17 cellular contexts compared by ENCODE assay signal in the genomic region with DNA sequence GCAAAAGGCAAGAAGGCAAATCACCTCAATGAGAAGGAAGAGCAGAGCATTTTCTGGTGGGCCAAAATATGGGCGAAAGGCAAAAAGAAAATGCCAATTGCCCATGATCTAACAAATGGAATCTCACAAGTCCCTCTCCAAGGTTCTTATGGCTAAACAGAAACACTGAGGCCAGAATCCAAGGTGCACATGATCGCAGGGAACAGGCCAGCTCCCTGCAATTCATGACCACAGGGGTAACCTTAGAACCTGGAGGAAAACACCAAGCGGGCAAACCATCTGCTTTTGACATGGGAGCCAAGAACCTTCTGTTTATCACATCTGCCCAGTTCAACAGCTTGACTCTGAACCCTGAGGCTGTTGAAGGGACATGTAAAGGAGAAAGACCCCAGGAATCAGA.
DNase-seq lines count a peak whose midpoint lies in the region; ATAC-seq and TF ChIP-seq lines count a peak whose summit lies in the region.
"Had no signal": no experiment of that assay in that cellular context is flagged by ENCODE, and none has a peak within 500 bp of the region (broad histone marks: within the 10 kb centered on the region; RNA-seq: fewer than 3 reads in every experiment).

No MANE protein-coding gene starts in this region.

- H3K14ac ChIP-seq in trophoblast cell (ENCODE audit: low read length), result peak overlapping the region; percentile 39

- no peaks in the 10 kb centered on the region for H4K20me1 ChIP-seq in SK-N-SH (ENCODE audit: insufficient read depth)
- H4K20me1 ChIP-seq: BLaER1 treated with 17β-estradiol and CSF1 and Interleukin-3, amounts not matched to agents 10 nM and 100 nM had no signal

- intact Hi-C loops in dorsolateral prefrontal cortex (cut with DNase I) (no loop called here), transverse colon (cut with DNase I; ENCODE audit: low total_unique reads) (no loop called here)

- TF ChIP-seq EP300 in SK-N-SH (IDR thresholded peaks at IDR 0.05; ENCODE audit: borderline replicate concordance in 1 of 2, low read depth in 1 of 2, low read length in 1 of 2) (no peak), transverse colon (IDR thresholded peaks at IDR 0.05; ENCODE audit: low read depth) (no peak), upper lobe of left lung (IDR thresholded peaks at IDR 0.05) (no peak)

- H2BK5ac ChIP-seq in trophoblast cell (ENCODE audit: low read depth, low read length, poor library complexity), result no peak overlapping the region

- H3K4me2 ChIP-seq in SK-N-SH (no peak overlapping the region), trophoblast cell (ENCODE audit: low read length) (no peak overlapping the region)
- H3K4me2 ChIP-seq: BLaER1 treated with 17β-estradiol and CSF1 and Interleukin-3, amounts not matched to agents 10 nM and 100 nM had no signal

- H3F3A ChIP-seq in SK-N-SH (replicated peaks; ENCODE audit: insufficient read depth), result peaks cover 6% of the 10 kb centered on the region

- 98% methylated on average over 3 of the region's 3 CpGs for WGBS in SK-N-SH (ENCODE audit: low lambda C conversion rate)
- no CpG with 5 or more reads among the region's 3 CpGs for WGBS in trophoblast cell (ENCODE audit: extremely low coverage, insufficient coverage, insufficient read length)
- whole genome bisulfite sequencing in transverse colon (ENCODE audit: low coverage in 1 of 2), 2 donors, result 84 to 99% methylated on average over 3 of the region's 3 CpGs
- WGBS in upper lobe of left lung, 2 donors, result 98 to 99% methylated on average over 3 of the region's 3 CpGs

- TF ChIP-seq RAD21 in SK-N-SH (IDR thresholded peaks at IDR 0.05; ENCODE audit: low read length), result no peak

- H3K27ac ChIP-seq in SK-N-SH (ENCODE audit: low read depth in 2 of 2, low read length in 1 of 2) (no peak overlapping the region), trophoblast cell (ENCODE audit: low read depth, low read length) (no peak overlapping the region), dorsolateral prefrontal cortex (no peak overlapping the region), transverse colon (peak overlapping the region in 1 of 4 donors; percentile 3), upper lobe of left lung (no peak overlapping the region)
- H3K27ac ChIP-seq: BLaER1 treated with 17β-estradiol and CSF1 and Interleukin-3, amounts not matched to agents 10 nM and 100 nM; GM23248; HL-60 had no signal

- peak overlapping the region; percentile 21 for H2BK12ac ChIP-seq in trophoblast cell (ENCODE audit: low read length)

- peaks cover 13% of the 10 kb centered on the region for H3K79me1 ChIP-seq in trophoblast cell (ENCODE audit: low read length)

- no peak for ATAC-seq in SK-N-SH treated with all-trans-retinoic acid at 6 μM for 48 hours
- ATAC-seq in upper lobe of left lung (ENCODE audit: low FRiP score in 2 of 2), result no peak
- ATAC-seq in GM19035 (IDR thresholded peaks at IDR 0.05; ENCODE audit: unreplicated experiment), result no peak
- ATAC-seq: HCT116 had no signal

- CTCF ChIA-PET in SK-N-SH (lab: Yijun Ruan, JAX), result interaction anchor here (1.0 kb wide), 1 partner anchor 9 kb away, joined by 3 read pairs; no protein-coding TSS in a partner anchor

- H3K9me2 ChIP-seq in SK-N-SH, result no peaks in the 10 kb centered on the region

- H3K4me1 ChIP-seq in SK-N-SH (ENCODE audit: control insufficient read depth in 1 of 2, insufficient read depth in 2 of 2, low read depth in 1 of 2, low read length in 1 of 2) (no peaks in the 10 kb centered on the region; a peak in 1 of 4 replicates), trophoblast cell (ENCODE audit: control insufficient read depth in 1 of 2, insufficient read depth in 2 of 2, low read length in 2 of 2) (peaks cover 13 to 17% of the 10 kb centered on the region in 2 experiments), transverse colon (peaks cover 0 to 16% (median 0%) of the 10 kb centered on the region in 4 donors), upper lobe of left lung (no peaks in the 10 kb centered on the region)
- H3K4me1 ChIP-seq: BLaER1 treated with 17β-estradiol and CSF1 and Interleukin-3, amounts not matched to agents 10 nM and 100 nM had no signal

- DNase-seq in SK-N-SH (no peak), NCI-H524 (lab: John Stamatoyannopoulos, UW) (peak; percentile 76 to 91), trophoblast cell (no peak), dorsolateral prefrontal cortex (no peak), transverse colon (no peak), upper lobe of left lung (no peak)
- DNase-seq: ACHN; Calu3; CD4-positive, CD25-positive, alpha-beta regulatory T cell; DMS153; GF-D8; GM23248 had no signal

- no peaks in the 10 kb centered on the region for H3K9me3 ChIP-seq in SK-N-SH
- H3K9me3 ChIP-seq in trophoblast cell (ENCODE audit: insufficient read depth, low read depth, low read length), result no peaks in the 10 kb centered on the region
- no peaks in the 10 kb centered on the region for H3K9me3 ChIP-seq in transverse colon
- H3K9me3 ChIP-seq in upper lobe of left lung, result no peaks in the 10 kb centered on the region
- H3K9me3 ChIP-seq: BLaER1 treated with 17β-estradiol and CSF1 and Interleukin-3, amounts not matched to agents 10 nM and 100 nM had no signal

- H3K79me2 ChIP-seq in SK-N-SH (ENCODE audit: insufficient read depth) (no peaks in the 10 kb centered on the region), trophoblast cell (ENCODE audit: control insufficient read depth, insufficient read depth, low read length, poor library complexity) (peaks cover 3% of the 10 kb centered on the region)

- H4K12ac ChIP-seq in trophoblast cell (ENCODE audit: low read depth, low read length), result no peak overlapping the region

- H3K27me3 ChIP-seq in SK-N-SH (ENCODE audit: insufficient read depth) (no peaks in the 10 kb centered on the region), trophoblast cell (ENCODE audit: insufficient read depth, low read length) (no peaks in the 10 kb centered on the region), dorsolateral prefrontal cortex (no peaks in the 10 kb centered on the region), transverse colon (no peaks in the 10 kb centered on the region), upper lobe of left lung (no peaks in the 10 kb centered on the region)
- H3K27me3 ChIP-seq: BLaER1 treated with 17β-estradiol and CSF1 and Interleukin-3, amounts not matched to agents 10 nM and 100 nM had no signal

- in situ Hi-C loops in transverse colon (cut with MboI; ENCODE audit: low pct_ligation_motif_present in 1 of 4, low pct_unique_long_range_greater_than_20kb in 1 of 4, low sequenced_read_pairs in 3 of 4), result no loop called here

- H3K36me3 ChIP-seq in SK-N-SH (replicated peaks in 1 of 2; ENCODE audit: control insufficient read depth in 1 of 2, insufficient read depth in 2 of 2, low read length in 1 of 2) (peaks cover 34 to 62% of the 10 kb centered on the region in 2 experiments), trophoblast cell (ENCODE audit: control insufficient read depth in 1 of 2, insufficient read depth in 2 of 2, low read length in 2 of 2) (peaks cover 13 to 16% of the 10 kb centered on the region in 2 experiments), transverse colon (peaks cover 0 to 14% (median 6%) of the 10 kb centered on the region in 4 donors), upper lobe of left lung (peaks cover 0 to 18% (median 8%) of the 10 kb centered on the region in 4 donors)

- H3K23ac ChIP-seq in trophoblast cell (ENCODE audit: low read length), result no peak overlapping the region

- H4K8ac ChIP-seq in trophoblast cell (ENCODE audit: low read depth, low read length), result no peak overlapping the region

- H2BK120ac ChIP-seq in trophoblast cell (ENCODE audit: insufficient read depth, low read length, poor library complexity), result peak overlapping the region; percentile 44

- no peak overlapping the region for H3K4me3 ChIP-seq in SK-N-SH (ENCODE audit: low read depth in 2 of 2, low read length in 1 of 2)
- no peak overlapping the region for H3K4me3 ChIP-seq in trophoblast cell (ENCODE audit: low read depth, low read length)
- H3K4me3 ChIP-seq in dorsolateral prefrontal cortex, result no peak overlapping the region
- no peak overlapping the region for H3K4me3 ChIP-seq in transverse colon
- H3K4me3 ChIP-seq in upper lobe of left lung, result no peak overlapping the region
- H3K4me3 ChIP-seq: BLaER1 treated with 17β-estradiol and CSF1 and Interleukin-3, amounts not matched to agents 10 nM and 100 nM; GM23248 had no signal

- peak overlapping the region; percentile 25 for H4K91ac ChIP-seq in trophoblast cell (ENCODE audit: low read depth, low read length)

- POLR2A ChIA-PET in SK-N-SH (lab: Yijun Ruan, JAX), result no interaction called here

- no peak overlapping the region for H2AK5ac ChIP-seq in trophoblast cell (ENCODE audit: low read length)

- H3K9ac ChIP-seq in SK-N-SH (no peak overlapping the region), trophoblast cell (ENCODE audit: low read length) (no peak overlapping the region)
- H3K9ac ChIP-seq: BLaER1 treated with 17β-estradiol and CSF1 and Interleukin-3, amounts not matched to agents 10 nM and 100 nM; GM23248 had no signal

- peak overlapping the region; percentile 5 for H3K18ac ChIP-seq in trophoblast cell (ENCODE audit: low read length)

- no peak overlapping the region for H2AFZ ChIP-seq in SK-N-SH (ENCODE audit: low read depth)
- H2AFZ ChIP-seq in trophoblast cell (ENCODE audit: insufficient read depth, low read length, poor library complexity), result no peak overlapping the region
- H2AFZ ChIP-seq: GM23248 had no signal

- TF ChIP-seq POLR2A in transverse colon (IDR thresholded peaks at IDR 0.05) (no peak), upper lobe of left lung (IDR thresholded peaks at IDR 0.05) (no peak)

- no peak for TF ChIP-seq CTCF in SK-N-SH (IDR thresholded peaks at IDR 0.05)
- TF ChIP-seq CTCF in dorsolateral prefrontal cortex (IDR thresholded peaks at IDR 0.05 in 54 of 56, conservative IDR thresholded peaks at IDR 0.05 in 2 of 56; ENCODE audit: low read depth in 1 of 56, partially characterized antibody in 56 of 56), result no peak
- no peak for TF ChIP-seq CTCF in transverse colon (IDR thresholded peaks at IDR 0.05)
- no peak for TF ChIP-seq CTCF in upper lobe of left lung (IDR thresholded peaks at IDR 0.05)

- no peak overlapping the region for H3K4ac ChIP-seq in trophoblast cell (ENCODE audit: low read depth, low read length)

TF ChIP-seq in SK-N-SH treated with all-trans-retinoic acid at 6 μM for 48 hours, 23 proteins besides CTCF, POLR2A, EP300 and RAD21:
- TF ChIP-seq ZNF565 (CRISPR knock-in tag; conservative IDR thresholded peaks at IDR 0.05; ENCODE audit: low read depth), result no peak
- TF ChIP-seq ARNTL (CRISPR knock-in tag; IDR thresholded peaks at IDR 0.05; ENCODE audit: borderline replicate concordance, low read depth), result no peak
- TF ChIP-seq BACH2 (CRISPR knock-in tag; IDR thresholded peaks at IDR 0.05; ENCODE audit: borderline replicate concordance), result no peak

Comparison
In these comparisons a context has a peak if more than half of its experiments do, and no peak if none do; other contexts are left out.
1. DNase-seq: peak in NCI-H524 (2 of 2); none in SK-N-SH (single experiment), trophoblast cell (0 of 2), dorsolateral prefrontal cortex (0 of 10), transverse colon (single experiment) and upper lobe of left lung (0 of 2).